11 cellular contexts compared by ENCODE assay signal in genomic region chr12:76556373-76556772, GRCh38. TPM values are rescaled to one million over a fixed set of nuclear protein-coding genes. Genes with fewer than 3 reads are reported as not detected.
DNase-seq lines count a peak whose midpoint lies in the region; ATAC-seq and TF ChIP-seq lines count a peak whose summit lies in the region.
"Had no signal": no experiment of that assay in that cellular context is flagged by ENCODE, and none has a peak within 500 bp of the region (broad histone marks: within the 10 kb centered on the region; RNA-seq: fewer than 3 reads in every experiment).

No MANE protein-coding gene starts in this region.

- peak overlapping the region; percentile 74 for H3K27ac Mint-ChIP-seq in activated naive CD8-positive, alpha-beta T cell
- H3K27ac Mint-ChIP-seq in activated naive CD8-positive, alpha-beta T cell treated with anti-CD3 and anti-CD28 coated beads, Interleukin-2, amount 50 U/mL, for 24 hours, result no peak overlapping the region
- H3K27ac Mint-ChIP-seq in effector memory CD8-positive, alpha-beta T cell, result peak overlapping the region; percentile 27 to 71
- H3K27ac Mint-ChIP-seq in stimulated activated naive B cell treated with anti-CD40 and anti-IgM and Interleukin-4, amounts not matched to agents 10 μg/mL and 1 μg/mL and 100 μg/mL, for 72 hours, result peak overlapping the region; percentile 48

- peaks cover 75% of the 10 kb centered on the region for H3K79me2 ChIP-seq in SU-DHL-6 (ENCODE audit: insufficient read depth, low read length)

- H3K27ac ChIP-seq in SU-DHL-6 (ENCODE audit: low read depth, low read length), result no peak overlapping the region
- H3K27ac ChIP-seq in esophagus muscularis mucosa (replicated peaks in 1 of 4), result no peak overlapping the region
- H3K27ac ChIP-seq: HL-60 had no signal

- H3F3A ChIP-seq in SU-DHL-6 (ENCODE audit: insufficient read depth), result peaks cover 16% of the 10 kb centered on the region; the same call in 1 of the 2 replicates

- H3K4me3 ChIP-seq in SU-DHL-6 (ENCODE audit: insufficient read depth, low read length, poor library complexity, severe bottlenecking), result no peak overlapping the region
- H3K4me3 ChIP-seq in BE2C (ENCODE audit: low read depth, low read length), result no peak overlapping the region
- no peak overlapping the region for H3K4me3 ChIP-seq in esophagus muscularis mucosa

- WGBS in esophagus muscularis mucosa, result 94% methylated on average over 4 of the region's 4 CpGs

- TF ChIP-seq POLR2A in esophagus muscularis mucosa (IDR thresholded peaks at IDR 0.05; ENCODE audit: low read depth), result no peak

- TF ChIP-seq CTCF in SU-DHL-6 (IDR thresholded peaks at IDR 0.05; ENCODE audit: insufficient read depth, low read length, poor library complexity, severe bottlenecking), result no peak
- TF ChIP-seq CTCF in BE2C (IDR thresholded peaks at IDR 0.05; ENCODE audit: low read depth, low read length), result no peak
- no peak for TF ChIP-seq CTCF in esophagus muscularis mucosa (IDR thresholded peaks at IDR 0.05)

- H2AFZ ChIP-seq in SU-DHL-6 (ENCODE audit: low read depth, low read length, severe bottlenecking), result no peak overlapping the region

- TF ChIP-seq EP300 in esophagus muscularis mucosa (IDR thresholded peaks at IDR 0.05), result no peak

- no peaks in the 10 kb centered on the region for H3K27me3 ChIP-seq in SU-DHL-6 (ENCODE audit: low read length)
- H3K27me3 ChIP-seq in BE2C, result no peaks in the 10 kb centered on the region
- no peaks in the 10 kb centered on the region for H3K27me3 ChIP-seq in esophagus muscularis mucosa

- H3K4me2 ChIP-seq in SU-DHL-6 (ENCODE audit: low read depth, low read length, poor library complexity, severe bottlenecking), result peak overlapping the region; percentile 5

- peaks cover 9% of the 10 kb centered on the region for H3K36me3 Mint-ChIP-seq in activated naive CD8-positive, alpha-beta T cell
- peaks cover 6% of the 10 kb centered on the region for H3K36me3 Mint-ChIP-seq in activated naive CD8-positive, alpha-beta T cell treated with anti-CD3 and anti-CD28 coated beads, Interleukin-2, amount 50 U/mL, for 24 hours (ENCODE audit: low read depth)
- peaks cover 44% of the 10 kb centered on the region for H3K36me3 Mint-ChIP-seq in effector memory CD8-positive, alpha-beta T cell (ENCODE audit: insufficient read depth)
- H3K36me3 Mint-ChIP-seq in stimulated activated naive B cell treated with anti-CD40 and anti-IgM and Interleukin-4, amounts not matched to agents 10 μg/mL and 1 μg/mL and 100 μg/mL, for 72 hours, result peaks cover 10 to 13% of the 10 kb centered on the region in 2 donors

- peak overlapping the region; percentile 96 for H3K4me3 Mint-ChIP-seq in activated naive CD8-positive, alpha-beta T cell
- H3K4me3 Mint-ChIP-seq in activated naive CD8-positive, alpha-beta T cell treated with anti-CD3 and anti-CD28 coated beads, Interleukin-2, amount 50 U/mL, for 24 hours, result no peak overlapping the region
- H3K4me3 Mint-ChIP-seq in effector memory CD8-positive, alpha-beta T cell, result peak overlapping the region; percentile 92 to 93
- peak overlapping the region; percentile 18 to 22 for H3K4me3 Mint-ChIP-seq in stimulated activated naive B cell treated with anti-CD40 and anti-IgM and Interleukin-4, amounts not matched to agents 10 μg/mL and 1 μg/mL and 100 μg/mL, for 72 hours

- DNase-seq in activated naive CD8-positive, alpha-beta T cell treated with anti-CD3 and anti-CD28 coated beads, Interleukin-2, amount 50 U/mL, for 24 hours, result no peak
- peak in 1 of 3 experiments; percentile 6 for DNase-seq in effector memory CD8-positive, alpha-beta T cell
- DNase-seq in stimulated activated naive B cell treated with anti-CD40 and anti-IgM and Interleukin-4, amounts not matched to agents 10 μg/mL and 1 μg/mL and 100 μg/mL, for 72 hours, result no peak
- no peak for DNase-seq in posterior vena cava (ENCODE audit: low spot score)
- no peak for DNase-seq in BE2C
- no peak for DNase-seq in esophagus muscularis mucosa (ENCODE audit: extremely low spot score)
- DNase-seq: stimulated activated CD4-positive, alpha-beta T cell treated with anti-CD3 and anti-CD28 coated beads, Interleukin-2, amount 100 ng/mL, for 48 hours; stimulated activated naive CD4-positive, alpha-beta T cell treated with Interleukin-2 at 50 U/mL for 16 hours had no signal

- intact Hi-C loops in posterior vena cava (cut with DNase I) (loop anchor here in 1 of 2 donors (5.0 kb wide), 1 partner anchor 209 kb away; the partner anchor contains the start of gene BBS10), esophagus muscularis mucosa (cut with DNase I) (no loop called here)

- H4K20me1 ChIP-seq in SU-DHL-6 (ENCODE audit: low read depth, low read length), result peaks cover 4% of the 10 kb centered on the region

- H3K9me3 ChIP-seq in SU-DHL-6 (ENCODE audit: insufficient read depth, low read length) (no peaks in the 10 kb centered on the region), BE2C (no peaks in the 10 kb centered on the region), esophagus muscularis mucosa (no peaks in the 10 kb centered on the region)

- H3K4me1 ChIP-seq in BE2C, result peaks cover 6% of the 10 kb centered on the region
- peaks cover 17 to 48% (median 41%) of the 10 kb centered on the region in 4 donors for H3K4me1 ChIP-seq in esophagus muscularis mucosa

- no peaks in the 10 kb centered on the region for H3K36me3 ChIP-seq in SU-DHL-6 (ENCODE audit: low read length)
- no peaks in the 10 kb centered on the region for H3K36me3 ChIP-seq in BE2C
- H3K36me3 ChIP-seq in esophagus muscularis mucosa, result no peaks in the 10 kb centered on the region

- H3K27me3 Mint-ChIP-seq in activated naive CD8-positive, alpha-beta T cell, result no peaks in the 10 kb centered on the region
- H3K27me3 Mint-ChIP-seq in activated naive CD8-positive, alpha-beta T cell treated with anti-CD3 and anti-CD28 coated beads, Interleukin-2, amount 50 U/mL, for 24 hours, result no peaks in the 10 kb centered on the region
- H3K27me3 Mint-ChIP-seq in effector memory CD8-positive, alpha-beta T cell, result no peaks in the 10 kb centered on the region
- H3K27me3 Mint-ChIP-seq in stimulated activated naive B cell treated with anti-CD40 and anti-IgM and Interleukin-4, amounts not matched to agents 10 μg/mL and 1 μg/mL and 100 μg/mL, for 72 hours, result no peaks in the 10 kb centered on the region

- no peaks in the 10 kb centered on the region for H3K9me3 Mint-ChIP-seq in activated naive CD8-positive, alpha-beta T cell (ENCODE audit: low read depth)
- no peaks in the 10 kb centered on the region for H3K9me3 Mint-ChIP-seq in activated naive CD8-positive, alpha-beta T cell treated with anti-CD3 and anti-CD28 coated beads, Interleukin-2, amount 50 U/mL, for 24 hours
- H3K9me3 Mint-ChIP-seq in effector memory CD8-positive, alpha-beta T cell, result no peaks in the 10 kb centered on the region
- no peaks in the 10 kb centered on the region for H3K9me3 Mint-ChIP-seq in stimulated activated naive B cell treated with anti-CD40 and anti-IgM and Interleukin-4, amounts not matched to agents 10 μg/mL and 1 μg/mL and 100 μg/mL, for 72 hours

- H3K9me2 ChIP-seq in SU-DHL-6 (replicated peaks; ENCODE audit: insufficient read depth, low read length), result no peaks in the 10 kb centered on the region

- no peak overlapping the region for H3K9ac ChIP-seq in SU-DHL-6 (ENCODE audit: low read length)

- ATAC-seq in activated naive CD8-positive, alpha-beta T cell treated with anti-CD3 and anti-CD28 coated beads, Interleukin-2, amount 50 U/mL, for 24 hours, result no peak
- ATAC-seq in effector memory CD8-positive, alpha-beta T cell (replicated peaks), result peak; percentile 27
- no peak for ATAC-seq in stimulated activated naive B cell treated with anti-CD40 and anti-IgM and Interleukin-4, amounts not matched to agents 10 μg/mL and 1 μg/mL and 100 μg/mL, for 72 hours (replicated peaks)

- peaks cover 65% of the 10 kb centered on the region for H3K4me1 Mint-ChIP-seq in activated naive CD8-positive, alpha-beta T cell (ENCODE audit: low read depth)
- H3K4me1 Mint-ChIP-seq in activated naive CD8-positive, alpha-beta T cell treated with anti-CD3 and anti-CD28 coated beads, Interleukin-2, amount 50 U/mL, for 24 hours, result peaks cover 67% of the 10 kb centered on the region
- peaks cover 38 to 42% of the 10 kb centered on the region in 2 donors for H3K4me1 Mint-ChIP-seq in effector memory CD8-positive, alpha-beta T cell (ENCODE audit: low read depth in 2 of 2)
- peaks cover 27 to 60% of the 10 kb centered on the region in 2 donors for H3K4me1 Mint-ChIP-seq in stimulated activated naive B cell treated with anti-CD40 and anti-IgM and Interleukin-4, amounts not matched to agents 10 μg/mL and 1 μg/mL and 100 μg/mL, for 72 hours

RNA-seq across cellular contexts. Expression of gene OSBPL8, which starts 3.2 kb away (rescaled TPM):
- total RNA-seq in posterior vena cava, result 10 to 100 TPM; 72.7 to 87.3 TPM
- 15.2 TPM for polyA plus RNA-seq in BE2C (2012; ENCODE audit: insufficient read depth, insufficient read length, low read depth)
- 10 to 100 TPM; 50.0 to 55.0 (median 54.7) TPM for total RNA-seq in esophagus muscularis mucosa
